ENCODE assay signal across 13 cellular contexts in genomic region chr13:50375792-50376191, GRCh38.
DNase-seq lines count a peak whose midpoint lies in the region; ATAC-seq, FAIRE-seq and TF ChIP-seq lines count a peak whose summit lies in the region.
"Had no signal": no experiment of that assay in that cellular context is flagged by ENCODE, and none has a peak within 500 bp of the region (broad histone marks: within the 10 kb centered on the region; RNA-seq: fewer than 3 reads in every experiment).

No MANE protein-coding gene starts in this region.

- H4K91ac ChIP-seq in neuronal stem cell (ENCODE audit: low read depth, low read length, poor library complexity), result no peak overlapping the region

- H3K23ac ChIP-seq in neuronal stem cell (ENCODE audit: low read depth, low read length, poor library complexity), result no peak overlapping the region

- no peaks in the 10 kb centered on the region for H3K36me3 ChIP-seq in keratinocyte (ENCODE audit: control insufficient read depth in 2 of 2, extremely low read depth in 1 of 2, insufficient read depth in 2 of 2, low read length in 2 of 2)
- no peaks in the 10 kb centered on the region for H3K36me3 ChIP-seq in neuronal stem cell (replicated peaks in 1 of 2; ENCODE audit: control insufficient read depth in 2 of 2, insufficient read depth in 2 of 2, low read length in 2 of 2)
- no peaks in the 10 kb centered on the region for H3K36me3 ChIP-seq in naive thymus-derived CD4-positive, alpha-beta T cell (ENCODE audit: control insufficient read depth in 2 of 3, insufficient read depth in 3 of 3, low read length in 3 of 3)
- H3K36me3 ChIP-seq: esophagus squamous epithelium had no signal

- CTCF ChIA-PET in naive thymus-derived CD4-positive, alpha-beta T cell (lab: Charles Lee), result interaction anchor here (0.7 kb wide), 1 partner anchor 21 kb away, joined by 6 read pairs; no protein-coding TSS in a partner anchor

- no peaks in the 10 kb centered on the region for H4K20me1 ChIP-seq in keratinocyte (ENCODE audit: control insufficient read depth, extremely low read depth, insufficient read depth, low read length)

- dilution Hi-C loops in keratinocyte (cut with MboI; ENCODE audit: extremely low pct_ligation_motif_present, low sequenced_read_pairs), result no loop called here

- H2BK12ac ChIP-seq in neuronal stem cell (ENCODE audit: low read length), result no peak overlapping the region

- H3K4me1 Mint-ChIP-seq in brain, result peaks cover 33% of the 10 kb centered on the region
- H3K4me1 Mint-ChIP-seq in naive thymus-derived CD4-positive, alpha-beta T cell, result peaks cover 3 to 11% (median 6%) of the 10 kb centered on the region in 7 donors

- H4K8ac ChIP-seq in neuronal stem cell (ENCODE audit: low read depth, low read length), result no peak overlapping the region

- H3K4me3 Mint-ChIP-seq in brain, result no peak overlapping the region
- H3K4me3 Mint-ChIP-seq in naive thymus-derived CD4-positive, alpha-beta T cell, result no peak overlapping the region
- H3K4me3 Mint-ChIP-seq: natural killer cell had no signal

- TF ChIP-seq CTCF in brain (conservative IDR thresholded peaks at IDR 0.05), result no peak
- no peak for TF ChIP-seq CTCF in keratinocyte (optimal IDR thresholded peaks at IDR 0.05 in 1 of 3, IDR thresholded peaks at IDR 0.05 in 1 of 3, conservative IDR thresholded peaks at IDR 0.05 in 1 of 3; ENCODE audit: extremely low read depth in 1 of 3, insufficient read depth in 2 of 3, low read length in 3 of 3)

- H3K9ac ChIP-seq in keratinocyte (ENCODE audit: control insufficient read depth, extremely low read depth, insufficient read depth, low read length), result no peak overlapping the region
- no peak overlapping the region for H3K9ac ChIP-seq in neuronal stem cell (ENCODE audit: low read depth, low read length, poor library complexity)

- WGBS in neuronal stem cell (ENCODE audit: extremely low coverage in 2 of 2, insufficient read length in 2 of 2, insufficient replicate concordance in 1 of 2), 2 donors, result no CpG with 5 or more reads among the region's 4 CpGs

- POLR2A ChIA-PET in naive thymus-derived CD4-positive, alpha-beta T cell (lab: Charles Lee), result no interaction called here

- H3K79me1 ChIP-seq in neuronal stem cell (ENCODE audit: low read depth, low read length), result no peaks in the 10 kb centered on the region

- H2BK120ac ChIP-seq in neuronal stem cell (ENCODE audit: low read depth, low read length), result no peak overlapping the region

- H3K27me3 ChIP-seq in keratinocyte (ENCODE audit: control insufficient read depth, extremely low read depth, insufficient read depth, low read length), result peaks cover 6% of the 10 kb centered on the region
- no peaks in the 10 kb centered on the region for H3K27me3 ChIP-seq in neuronal stem cell (ENCODE audit: control insufficient read depth in 3 of 3, insufficient read depth in 3 of 3, low read depth in 1 of 3, low read length in 3 of 3)
- no peaks in the 10 kb centered on the region for H3K27me3 ChIP-seq in naive thymus-derived CD4-positive, alpha-beta T cell (ENCODE audit: control insufficient read depth in 2 of 2, insufficient read depth in 2 of 2, low read length in 2 of 2)
- H3K27me3 ChIP-seq: body of pancreas had no signal

- H3K9me3 ChIP-seq in keratinocyte (ENCODE audit: control insufficient read depth, low read depth, low read length) (no peaks in the 10 kb centered on the region), neuronal stem cell (replicated peaks in 1 of 2; ENCODE audit: control insufficient read depth in 2 of 2, insufficient read depth in 1 of 2, low read depth in 1 of 2, low read length in 2 of 2) (peaks cover under 1 to 9% of the 10 kb centered on the region in 2 donors)
- H3K9me3 ChIP-seq in naive thymus-derived CD4-positive, alpha-beta T cell (ENCODE audit: control insufficient read depth in 2 of 3, low read length in 3 of 3), result no peaks in the 10 kb centered on the region
- H3K9me3 ChIP-seq: body of pancreas had no signal

- ATAC-seq in stimulated activated naive CD8-positive, alpha-beta T cell treated with anti-CD3 and anti-CD28 coated beads, Interleukin-15, Interleukin-2, amounts not matched to agents 100 U/mL and 50 U/mL, for 24 hours, result no peak
- ATAC-seq in naive thymus-derived CD4-positive, alpha-beta T cell, result no peak
- ATAC-seq in HG02678 (IDR thresholded peaks at IDR 0.05; ENCODE audit: unreplicated experiment), result no peak
- ATAC-seq: body of pancreas, natural killer cell had no signal

- H3K4me3 ChIP-seq in keratinocyte (ENCODE audit: control insufficient read depth in 2 of 3, extremely low read depth in 1 of 3, insufficient read depth in 2 of 3, low read depth in 1 of 3, low read length in 3 of 3) (no peak overlapping the region), neuronal stem cell (ENCODE audit: low read length in 2 of 2) (no peak overlapping the region)
- H3K4me3 ChIP-seq in naive thymus-derived CD4-positive, alpha-beta T cell (ENCODE audit: low read length), result no peak overlapping the region
- H3K4me3 ChIP-seq: body of pancreas, esophagus squamous epithelium had no signal

- no peak overlapping the region for H3K27ac ChIP-seq in keratinocyte (ENCODE audit: control insufficient read depth, insufficient read depth, low read length)
- H3K27ac ChIP-seq in neuronal stem cell (replicated peaks; ENCODE audit: low read length), result no peak overlapping the region
- H3K27ac ChIP-seq in naive thymus-derived CD4-positive, alpha-beta T cell (ENCODE audit: low read depth, low read length), result no peak overlapping the region
- H3K27ac ChIP-seq: body of pancreas, esophagus squamous epithelium had no signal

- no peak overlapping the region for H3K4ac ChIP-seq in neuronal stem cell (ENCODE audit: low read length)

- FAIRE-seq in keratinocyte (lab: Jason Lieb, UNC), result peak; percentile 36
- FAIRE-seq: TTC549 had no signal

- H3K4me1 ChIP-seq in keratinocyte (ENCODE audit: control insufficient read depth, extremely low read depth, insufficient read depth, low read length), result no peaks in the 10 kb centered on the region
- peaks cover 6 to 8% of the 10 kb centered on the region in 2 donors for H3K4me1 ChIP-seq in neuronal stem cell (ENCODE audit: control insufficient read depth in 2 of 2, insufficient read depth in 1 of 2, low read depth in 1 of 2, low read length in 2 of 2)
- H3K4me1 ChIP-seq in naive thymus-derived CD4-positive, alpha-beta T cell (ENCODE audit: control insufficient read depth in 2 of 2, insufficient read depth in 2 of 2, low read length in 2 of 2), result no peaks in the 10 kb centered on the region
- H3K4me1 ChIP-seq: body of pancreas, esophagus squamous epithelium had no signal

- no peak overlapping the region for H3K18ac ChIP-seq in neuronal stem cell (ENCODE audit: low read length)

- intact Hi-C loops in naive thymus-derived CD4-positive, alpha-beta T cell (cut with micrococcal nuclease), result no loop called here

- peak overlapping the region in 3 of 5 experiments; percentile 27 to 73 (median 66) for H3K27ac Mint-ChIP-seq in brain
- H3K27ac Mint-ChIP-seq in naive thymus-derived CD4-positive, alpha-beta T cell, result no peak overlapping the region
- H3K27ac Mint-ChIP-seq: natural killer cell had no signal

- no peak overlapping the region for H2BK5ac ChIP-seq in neuronal stem cell (ENCODE audit: low read length)

- peaks cover 4 to 16% (median 13%) of the 10 kb centered on the region in 5 experiments for H3K9me3 Mint-ChIP-seq in brain
- H3K9me3 Mint-ChIP-seq in naive thymus-derived CD4-positive, alpha-beta T cell, result peaks cover under 1 to 15% (median 7%) of the 10 kb centered on the region in 11 donors

- H3K79me2 ChIP-seq in keratinocyte (ENCODE audit: control insufficient read depth, insufficient read depth, low read length), result no peaks in the 10 kb centered on the region

- no peaks in the 10 kb centered on the region for H3K27me3 Mint-ChIP-seq in brain
- peaks cover 13 to 64% (median 23%) of the 10 kb centered on the region in 5 donors for H3K27me3 Mint-ChIP-seq in naive thymus-derived CD4-positive, alpha-beta T cell

- DNase-seq in AG08396 (ENCODE audit: low spot score), result peak; percentile 48
- DNase-seq in M059J (ENCODE audit: low read depth), result peak; percentile 90
- no peak for DNase-seq in keratinocyte (ENCODE audit: low read depth, low spot score)
- DNase-seq in neuronal stem cell (ENCODE audit: low spot score), result no peak
- no peak for DNase-seq in stimulated activated naive CD8-positive, alpha-beta T cell treated with anti-CD3 and anti-CD28 coated beads, Interleukin-15, Interleukin-2, amounts not matched to agents 100 U/mL and 50 U/mL, for 24 hours
- no peak for DNase-seq in naive thymus-derived CD4-positive, alpha-beta T cell
- DNase-seq: body of pancreas, esophagus squamous epithelium, natural killer cell, trophoblast cell had no signal

- H2AFZ ChIP-seq in keratinocyte (ENCODE audit: control insufficient read depth, low read length) (no peak overlapping the region), neuronal stem cell (ENCODE audit: low read length) (no peak overlapping the region)

- no peak overlapping the region for H2BK15ac ChIP-seq in neuronal stem cell (ENCODE audit: low read length)

- no peaks in the 10 kb centered on the region for H3K9me1 ChIP-seq in keratinocyte (ENCODE audit: control insufficient read depth, extremely low read depth, insufficient read depth, low read length)

- H3K36me3 Mint-ChIP-seq in brain, result peaks cover 15% of the 10 kb centered on the region
- H3K36me3 Mint-ChIP-seq in naive thymus-derived CD4-positive, alpha-beta T cell, result peaks cover 0 to 5% (median 1%) of the 10 kb centered on the region in 5 donors

- H3K4me2 ChIP-seq in keratinocyte (ENCODE audit: control insufficient read depth, extremely low read depth, insufficient read depth, low read depth, low read length) (no peak overlapping the region), neuronal stem cell (ENCODE audit: insufficient read depth, low read length, poor library complexity, severe bottlenecking) (no peak overlapping the region)

- H3K14ac ChIP-seq in neuronal stem cell (ENCODE audit: low read length), result no peak overlapping the region

- no peak overlapping the region for H2AK5ac ChIP-seq in neuronal stem cell (ENCODE audit: low read depth, low read length)

Comparison
In these comparisons a context has a peak if more than half of its experiments do, and no peak if none do; other contexts are left out.
1. DNase-seq: peak in AG08396 (single experiment) and M059J (single experiment); none in keratinocyte (single experiment), neuronal stem cell (single experiment), stimulated activated naive CD8-positive, alpha-beta T cell treated with anti-CD3 and anti-CD28 coated beads, Interleukin-15, Interleukin-2, amounts not matched to agents 100 U/mL and 50 U/mL, for 24 hours (single experiment) and naive thymus-derived CD4-positive, alpha-beta T cell (0 of 9).
2. H3K27ac Mint-ChIP-seq: peak in brain (3 of 5); none in naive thymus-derived CD4-positive, alpha-beta T cell (0 of 9).